In genomic region chr6:150311149-150311946, GRCh38 we compare ENCODE assay signal across 10 cellular contexts. TPM values are rescaled to one million over a fixed set of nuclear protein-coding genes. Genes with fewer than 3 reads are reported as not detected.
"Had no signal": no experiment of that assay in that cellular context is flagged by ENCODE, and none has a peak within 500 bp of the region (broad histone marks: within the 10 kb centered on the region; RNA-seq: fewer than 3 reads in every experiment).

No MANE protein-coding gene starts in this region.

RNA-seq across cellular contexts. Expression of gene IYD, which starts 57.5 kb away (rescaled TPM):
- total RNA-seq: activated CD4-positive, alpha-beta T cell treated with anti-CD3 and anti-CD28 coated beads, Interleukin-2, amount 10 ng/mL, durations not matched to agents 24 days and 14 days; activated naive CD8-positive, alpha-beta T cell treated with anti-CD3 and anti-CD28 coated beads, Interleukin-2, amount 10 ng/mL, durations not matched to agents 7 days and 5 days; cerebellum; epithelial cell of proximal tubule; fibroblast of villous mesenchyme; left cardiac atrium; myocyte; Right ventricle myocardium superior; SK-MEL-5 had no signal
- polyA plus RNA-seq: heart left ventricle had no signal
